In genomic region chr20:50572922-50573777, GRCh38 we compare ENCODE assay signal across 8 cellular contexts.
A peak's percentile ranks its signal among the peaks of the same experiment; 100 is the strongest.
DNase-seq lines count a peak whose midpoint lies in the region; ATAC-seq and TF ChIP-seq lines count a peak whose summit lies in the region.

No MANE protein-coding gene starts in this region.

- in situ Hi-C loops in GM13977 (cut with MboI; ENCODE audit: low pct_unique_long_range_greater_than_20kb, low sequenced_read_pairs, unreplicated experiment): loop anchor here (5.0 to 10.0 kb wide), 3 partner anchors 58 to 388 kb away; partner anchors contain the start of gene PTPN1
- in situ Hi-C loops in GM13976 (cut with MboI; ENCODE audit: low sequenced_read_pairs, unreplicated experiment): loop anchor here (10.0 kb wide), 2 partner anchors 108 to 388 kb away; no protein-coding TSS in a partner anchor

- H3K27me3 ChIP-seq in esophagus (ENCODE audit: control insufficient read depth in 1 of 2, insufficient read depth in 2 of 2, low read length in 2 of 2): no peaks in the 10 kb centered on the region

- peak; percentile 90 for DNase-seq in DMS 273 treated with DMSO at 0.1 percent for 48 hours (lab: John Stamatoyannopoulos, UW)
- peak; percentile 48 for DNase-seq in NCI-H345 treated with DMSO at 0.1 percent for 48 hours (lab: John Stamatoyannopoulos, UW; ENCODE audit: unreplicated experiment)
- peak; percentile 32 for DNase-seq in putamen (ENCODE audit: low spot score)
- no peak for DNase-seq in NCI-H748 (lab: John Stamatoyannopoulos, UW; ENCODE audit: unreplicated experiment)
- no peak for DNase-seq in GM13977 (ENCODE audit: low spot score)
- DNase-seq in GM13976 (ENCODE audit: low spot score): no peak

- H3K4me1 ChIP-seq in esophagus (ENCODE audit: control insufficient read depth in 2 of 2, insufficient read depth in 2 of 2, low read length in 1 of 2): peaks cover 3 to 6% of the 10 kb centered on the region in 2 donors

- WGBS in esophagus, 2 donors: 45 to 47% methylated on average over 6 of the region's 6 CpGs

- no peak overlapping the region for H3K4me3 ChIP-seq in esophagus (ENCODE audit: low read depth in 1 of 2, low read length in 2 of 2)

- no peak for ATAC-seq in HG03135 (IDR thresholded peaks at IDR 0.05; ENCODE audit: unreplicated experiment)

- H3K9me3 ChIP-seq in esophagus (ENCODE audit: control insufficient read depth in 2 of 2, insufficient read depth in 1 of 2, low read depth in 1 of 2, low read length in 1 of 2): no peaks in the 10 kb centered on the region

- H3K36me3 ChIP-seq in esophagus (ENCODE audit: control insufficient read depth in 2 of 2, insufficient read depth in 2 of 2, low read length in 1 of 2): peaks cover 6 to 35% of the 10 kb centered on the region in 2 donors

- peak overlapping the region; percentile 43 to 66 for H3K27ac ChIP-seq in esophagus (ENCODE audit: low read depth in 2 of 2, low read length in 1 of 2)

- TF ChIP-seq CTCF in GM13977 (IDR thresholded peaks at IDR 0.05; ENCODE audit: extremely low read depth, insufficient read depth, missing control alignments): no peak
- TF ChIP-seq CTCF in GM13976 (IDR thresholded peaks at IDR 0.05; ENCODE audit: borderline replicate concordance, control extremely low read depth, extremely low read depth, insufficient read depth, missing control alignments): no peak

Comparison
In these comparisons a context has a peak if more than half of its experiments do, and no peak if none do; other contexts are left out.
1. DNase-seq: peak in DMS 273 treated with DMSO at 0.1 percent for 48 hours (single experiment), NCI-H345 treated with DMSO at 0.1 percent for 48 hours (single experiment) and putamen (single experiment); none in NCI-H748 (single experiment), GM13977 (single experiment) and GM13976 (single experiment).